8 cellular contexts compared by ENCODE assay signal in genomic region chr15:88627463-88627862, GRCh38. TPM values are rescaled to one million over a fixed set of nuclear protein-coding genes. Genes with fewer than 3 reads are reported as not detected.
DNase-seq lines count a peak whose midpoint lies in the region; ATAC-seq and TF ChIP-seq lines count a peak whose summit lies in the region.
"Had no signal": no experiment of that assay in that cellular context is flagged by ENCODE, and none has a peak within 500 bp of the region (broad histone marks: within the 10 kb centered on the region; RNA-seq: fewer than 3 reads in every experiment).

No MANE protein-coding gene starts in this region.

- no peak overlapping the region for H2AFZ ChIP-seq in GM23338

- DNase-seq in GM23338 (ENCODE audit: low spot score) (no peak), T-helper 1 cell (peak; percentile 37 to 91 (median 68)), NCI-H2029 treated with DMSO at 0.1 percent for 48 hours (lab: John Stamatoyannopoulos, UW) (no peak)
- DNase-seq in stimulated activated CD4-positive, alpha-beta T cell treated with anti-CD3 and anti-CD28 coated beads, TNF-alpha, amount 100 ng/mL, for 1 hour (ENCODE audit: low read depth in 3 of 3, low spot score in 1 of 3), result peak in 2 of 3 donors; percentile 47 to 56

- H3K36me3 Mint-ChIP-seq in GM23338 (ENCODE audit: low read depth), result peaks cover 98% of the 10 kb centered on the region
- H3K36me3 Mint-ChIP-seq in activated naive CD8-positive, alpha-beta T cell, result peaks cover 18% of the 10 kb centered on the region

- peaks cover 49% of the 10 kb centered on the region for H3K4me1 Mint-ChIP-seq in GM23338
- peaks cover 88% of the 10 kb centered on the region for H3K4me1 Mint-ChIP-seq in activated naive CD8-positive, alpha-beta T cell (ENCODE audit: low read depth)

- peaks cover 15% of the 10 kb centered on the region for H3K27me3 Mint-ChIP-seq in GM23338 (ENCODE audit: insufficient read depth, low read depth, poor library complexity)
- no peaks in the 10 kb centered on the region for H3K27me3 Mint-ChIP-seq in activated naive CD8-positive, alpha-beta T cell

- no peaks in the 10 kb centered on the region for H3K9me2 ChIP-seq in GM23338 (ENCODE audit: insufficient read depth)

- 0 out of 2 replicates have a peak overlapping the region, but pooled peaks have one; percentile 38 for H3K4me2 ChIP-seq in GM23338

- H4K20me1 ChIP-seq in GM23338 (replicated peaks; ENCODE audit: insufficient read depth), result peaks cover 85% of the 10 kb centered on the region

- H3K4me3 ChIP-seq in GM23338, result no peak overlapping the region
- H3K4me3 ChIP-seq in gastroesophageal sphincter, result no peak overlapping the region

- ATAC-seq in GM23338 (no peak), gastroesophageal sphincter (no peak), HG02759 (IDR thresholded peaks at IDR 0.05; ENCODE audit: unreplicated experiment) (no peak)
- ATAC-seq: Panc1 had no signal

- H3K4me3 Mint-ChIP-seq in GM23338, result no peak overlapping the region
- peak overlapping the region; percentile 51 for H3K4me3 Mint-ChIP-seq in activated naive CD8-positive, alpha-beta T cell

- H3K9me3 Mint-ChIP-seq in GM23338, result no peaks in the 10 kb centered on the region; the same call in 2 of the 3 replicates
- H3K9me3 Mint-ChIP-seq in activated naive CD8-positive, alpha-beta T cell (ENCODE audit: low read depth), result no peaks in the 10 kb centered on the region

- no peak for TF ChIP-seq POLR2A in gastroesophageal sphincter (IDR thresholded peaks at IDR 0.05)

- 83 to 100% methylated on average over 1 of the region's 1 CpG for WGBS in gastroesophageal sphincter (ENCODE audit: low coverage in 1 of 2), 2 donors

- no peaks in the 10 kb centered on the region for H3K9me3 ChIP-seq in gastroesophageal sphincter

- H3K36me3 ChIP-seq in GM23338 (ENCODE audit: insufficient read depth) (peaks cover 64% of the 10 kb centered on the region), gastroesophageal sphincter (peaks cover 0 to 66% of the 10 kb centered on the region in 2 donors)

- H3F3A ChIP-seq in GM23338 (replicated peaks; ENCODE audit: low read depth), result peaks cover 35% of the 10 kb centered on the region

- TF ChIP-seq EP300 in gastroesophageal sphincter (IDR thresholded peaks at IDR 0.05), result no peak

- H3K27ac Mint-ChIP-seq in GM23338, result no peak overlapping the region
- H3K27ac Mint-ChIP-seq in activated naive CD8-positive, alpha-beta T cell, result peak overlapping the region; percentile 80

- peaks cover 37% of the 10 kb centered on the region for H3K4me1 ChIP-seq in GM23338 (ENCODE audit: insufficient read depth)
- H3K4me1 ChIP-seq in gastroesophageal sphincter, result peaks cover 0 to 30% (median 15%) of the 10 kb centered on the region in 3 donors

- H3K27ac ChIP-seq in GM23338 (ENCODE audit: low read depth) (peak overlapping the region; percentile 69; the same call in 1 of the 2 replicates), gastroesophageal sphincter (no peak overlapping the region)

- H3K27me3 ChIP-seq in GM23338 (ENCODE audit: insufficient read depth), result no peaks in the 10 kb centered on the region
- no peaks in the 10 kb centered on the region for H3K27me3 ChIP-seq in gastroesophageal sphincter

- TF ChIP-seq CTCF in GM23338 (conservative IDR thresholded peaks at IDR 0.05; ENCODE audit: low read depth in 2 of 2), result no peak
- TF ChIP-seq CTCF in gastroesophageal sphincter (IDR thresholded peaks at IDR 0.05), result no peak

- peaks cover 73% of the 10 kb centered on the region for H3K79me2 ChIP-seq in GM23338 (replicated peaks; ENCODE audit: insufficient read depth)

TF ChIP-seq in GM23338, 12 proteins besides CTCF, POLR2A, EP300 and RAD21 (continues in another document):
- TF ChIP-seq ETS1 (IDR thresholded peaks at IDR 0.05) (no peak), ZNF331 (CRISPR knock-in tag; IDR thresholded peaks at IDR 0.05; ENCODE audit: low read depth) (no peak), NANOG (IDR thresholded peaks at IDR 0.05; ENCODE audit: borderline replicate concordance) (no peak), CREB1 (CRISPR knock-in tag; IDR thresholded peaks at IDR 0.05; ENCODE audit: low read depth) (no peak), ZNF114 (CRISPR knock-in tag; IDR thresholded peaks at IDR 0.05) (no peak), JUNB (IDR thresholded peaks at IDR 0.05; ENCODE audit: unreplicated experiment) (no peak), EZH2phosphoT487 (IDR thresholded peaks at IDR 0.05; ENCODE audit: unreplicated experiment) (no peak), REST (IDR thresholded peaks at IDR 0.05; ENCODE audit: unreplicated experiment) (no peak), POLR2AphosphoS5 (IDR thresholded peaks at IDR 0.05; ENCODE audit: low read depth) (no peak; the same call in 1 of the 2 replicates), STAT1 (IDR thresholded peaks at IDR 0.05; ENCODE audit: unreplicated experiment) (no peak), EZH2 (IDR thresholded peaks at IDR 0.05; ENCODE audit: low read depth, unreplicated experiment) (no peak)

RNA-seq across cellular contexts. Expression of gene AEN, which starts 6.3 kb away (rescaled TPM):
- total RNA-seq in GM23338 (2014; rRNA removed; shearing (Covaris generic)), result 218 and 220 TPM in 2 replicates
- polyA plus RNA-seq in GM23338 (2016; fragmentation: Nextera tagmentation; extraction: Ambion mirVana), result 76.6 and 82.3 TPM in 2 replicates
- 10 to 100 TPM; 11.0 to 23.4 (median 18.1) TPM for total RNA-seq in gastroesophageal sphincter

RNA-seq across cellular contexts. Expression of gene ISG20, which starts 11.4 kb away (rescaled TPM):
- 1.1 and 3.7 TPM in 2 replicates for total RNA-seq in GM23338 (2014; rRNA removed; shearing (Covaris generic))
- 3.2 and 4.9 TPM in 2 replicates for polyA plus RNA-seq in GM23338 (2016; fragmentation: Nextera tagmentation; extraction: Ambion mirVana)
- total RNA-seq in gastroesophageal sphincter, result 1 to 10 TPM; 2.5 to 8.7 (median 5.9) TPM

Comparison
In these comparisons a context has a peak if more than half of its experiments do, and no peak if none do; other contexts are left out.
1. DNase-seq: peak in T-helper 1 cell (5 of 5) and stimulated activated CD4-positive, alpha-beta T cell treated with anti-CD3 and anti-CD28 coated beads, TNF-alpha, amount 100 ng/mL, for 1 hour (2 of 3); none in GM23338 (single experiment) and NCI-H2029 treated with DMSO at 0.1 percent for 48 hours (single experiment).